In genomic region chr5:119327018-119327417, GRCh38 we compare ENCODE assay signal across 12 cellular contexts. TPM values are rescaled to one million over a fixed set of nuclear protein-coding genes. Genes with fewer than 3 reads are reported as not detected.
DNase-seq lines count a peak whose midpoint lies in the region; ATAC-seq and TF ChIP-seq lines count a peak whose summit lies in the region.
"Had no signal": no experiment of that assay in that cellular context is flagged by ENCODE, and none has a peak within 500 bp of the region (broad histone marks: within the 10 kb centered on the region; RNA-seq: fewer than 3 reads in every experiment).

No MANE protein-coding gene starts in this region.

- H3K9me3 Mint-ChIP-seq in H9, result no peaks in the 10 kb centered on the region
- no peaks in the 10 kb centered on the region for H3K9me3 Mint-ChIP-seq in stimulated activated memory B cell treated with anti-CD40 and anti-IgM and Interleukin-4, amounts not matched to agents 10 μg/mL and 1 μg/mL and 100 μg/mL, for 72 hours

- H4K20me1 ChIP-seq in H9 (ENCODE audit: control insufficient read depth, insufficient read depth, insufficient read length), result no peaks in the 10 kb centered on the region

- no peak overlapping the region for H2BK12ac ChIP-seq in H9 (ENCODE audit: insufficient read length, low read depth, low read length)

- no CpG with 5 or more reads among the region's 5 CpGs for WGBS in H9 (ENCODE audit: extremely low coverage, insufficient read length, low lambda C conversion rate)

- no peak overlapping the region for H3K18ac ChIP-seq in H9 (ENCODE audit: insufficient read length, low read depth, low read length)

- no peaks in the 10 kb centered on the region for H3K9me3 ChIP-seq in H9 (ENCODE audit: control insufficient read depth, low read depth, low read length)
- H3K9me3 ChIP-seq: psoas muscle had no signal

- no peaks in the 10 kb centered on the region for H3K36me3 Mint-ChIP-seq in H9 (ENCODE audit: insufficient read depth in 1 of 3, low read depth in 3 of 3)
- peaks cover 15% of the 10 kb centered on the region for H3K36me3 Mint-ChIP-seq in stimulated activated memory B cell treated with anti-CD40 and anti-IgM and Interleukin-4, amounts not matched to agents 10 μg/mL and 1 μg/mL and 100 μg/mL, for 72 hours

- no peak overlapping the region for H2AFZ ChIP-seq in H9 (ENCODE audit: low read length)

- no peak overlapping the region for H3K23ac ChIP-seq in H9 (ENCODE audit: insufficient read length, low read depth, low read length)

- TF ChIP-seq CTCF in H9 (conservative IDR thresholded peaks at IDR 0.05) (no peak), fibroblast of mammary gland (conservative IDR thresholded peaks at IDR 0.05; ENCODE audit: control insufficient read depth, insufficient read depth, low read depth, low read length) (no peak)

- no peak overlapping the region for H4K8ac ChIP-seq in H9 (replicated peaks; ENCODE audit: insufficient read length, low read depth, low read length)

- H3K79me1 ChIP-seq in H9 (ENCODE audit: insufficient read depth, low read depth, low read length, poor library complexity, severe bottlenecking), result no peaks in the 10 kb centered on the region

- H3K27ac ChIP-seq in H9 (ENCODE audit: insufficient read length, low read depth, low read length), result no peak overlapping the region
- H3K27ac ChIP-seq: psoas muscle had no signal

- no peaks in the 10 kb centered on the region for H3K23me2 ChIP-seq in H9 (ENCODE audit: insufficient read length, low read depth, low read length, poor library complexity, severe bottlenecking)

- no peak overlapping the region for H2BK5ac ChIP-seq in H9 (ENCODE audit: insufficient read length, low read length)

- no peak overlapping the region for H2BK15ac ChIP-seq in H9 (ENCODE audit: low read depth, low read length)

- H3K4me2 ChIP-seq in H9 (ENCODE audit: insufficient read depth, insufficient read length, low read length), result no peak overlapping the region

- H3K14ac ChIP-seq in H9 (ENCODE audit: insufficient read depth, low read length), result no peak overlapping the region

- no peak overlapping the region for H3K4ac ChIP-seq in H9 (ENCODE audit: low read depth, low read length)

- peaks cover 57 to 59% of the 10 kb centered on the region in 2 experiments for H3K4me1 Mint-ChIP-seq in H9
- peaks cover 77% of the 10 kb centered on the region for H3K4me1 Mint-ChIP-seq in stimulated activated memory B cell treated with anti-CD40 and anti-IgM and Interleukin-4, amounts not matched to agents 10 μg/mL and 1 μg/mL and 100 μg/mL, for 72 hours

- H4K91ac ChIP-seq in H9 (ENCODE audit: insufficient read length, low read depth, low read length), result no peak overlapping the region

- H3K27me3 Mint-ChIP-seq in H9 (ENCODE audit: low read depth), result no peaks in the 10 kb centered on the region
- no peaks in the 10 kb centered on the region for H3K27me3 Mint-ChIP-seq in stimulated activated memory B cell treated with anti-CD40 and anti-IgM and Interleukin-4, amounts not matched to agents 10 μg/mL and 1 μg/mL and 100 μg/mL, for 72 hours

- no peak overlapping the region for H3K56ac ChIP-seq in H9 (ENCODE audit: insufficient read length, low read depth, low read length)

- H3K4me3 ChIP-seq in fibroblast of mammary gland (ENCODE audit: control insufficient read depth, low read depth, low read length), result no peak overlapping the region
- H3K4me3 ChIP-seq: psoas muscle had no signal

- no peak overlapping the region for H4K5ac ChIP-seq in H9 (ENCODE audit: insufficient read length, low read depth, low read length)

- no peak for DNase-seq in H9
- peak; percentile 39 to 54 for DNase-seq in activated CD4-positive, alpha-beta T cell treated with anti-CD3 and anti-CD28 coated beads, Interleukin-2, amount 50 U/mL, for 4 hours
- peak; percentile 76 for DNase-seq in fibroblast of mammary gland (ENCODE audit: low read depth)
- no peak for DNase-seq in DMS53 (lab: John Stamatoyannopoulos, UW)
- DNase-seq in SIG-M5 (lab: John Stamatoyannopoulos, UW), result no peak
- no peak for DNase-seq in cortex of kidney (lab: John Stamatoyannopoulos, UW)
- DNase-seq: islet precursor cell, NCI-H2029 treated with DMSO at 0.1 percent for 48 hours, psoas muscle, SHP77 treated with DMSO at 0.1 percent for 48 hours had no signal

- H2BK20ac ChIP-seq in H9 (ENCODE audit: low read depth, low read length, poor library complexity, severe bottlenecking), result no peak overlapping the region

- 0 out of 5 replicates have a peak overlapping the region, but pooled peaks of 1 of the 2 experiments have one; percentile 17 for H3K4me3 Mint-ChIP-seq in H9
- no peak overlapping the region for H3K4me3 Mint-ChIP-seq in stimulated activated memory B cell treated with anti-CD40 and anti-IgM and Interleukin-4, amounts not matched to agents 10 μg/mL and 1 μg/mL and 100 μg/mL, for 72 hours

- H3K4me1 ChIP-seq in H9 (ENCODE audit: insufficient read depth, low read length), result peaks cover 5% of the 10 kb centered on the region
- H3K4me1 ChIP-seq: psoas muscle had no signal

- peak; percentile 52 for ATAC-seq in stimulated activated memory B cell treated with anti-CD40 and anti-IgM and Interleukin-4, amounts not matched to agents 10 μg/mL and 1 μg/mL and 100 μg/mL, for 72 hours
- ATAC-seq in GM18520 (IDR thresholded peaks at IDR 0.05; ENCODE audit: unreplicated experiment), result no peak
- ATAC-seq: psoas muscle had no signal

- H3K79me2 ChIP-seq in H9 (ENCODE audit: insufficient read depth, low read length), result no peaks in the 10 kb centered on the region

- H2AK5ac ChIP-seq in H9 (ENCODE audit: insufficient read length, low read length), result no peak overlapping the region

- no peak overlapping the region for H2BK120ac ChIP-seq in H9 (ENCODE audit: low read depth, low read length, poor library complexity, severe bottlenecking)

- peak overlapping the region in 2 of 3 experiments; percentile 13 to 66; a peak in 2 of 7 replicates for H3K27ac Mint-ChIP-seq in H9
- H3K27ac Mint-ChIP-seq in stimulated activated memory B cell treated with anti-CD40 and anti-IgM and Interleukin-4, amounts not matched to agents 10 μg/mL and 1 μg/mL and 100 μg/mL, for 72 hours, result peak overlapping the region; percentile 84

- H3T11ph ChIP-seq in H9 (ENCODE audit: low read length), result no peak overlapping the region

- H3K9ac ChIP-seq in H9 (ENCODE audit: extremely low read depth, insufficient read length, low read length), result no peak overlapping the region

- H3K27me3 ChIP-seq in H9 (ENCODE audit: insufficient read depth, low read length), result no peaks in the 10 kb centered on the region

RNA-seq across cellular contexts. Expression of gene TNFAIP8, which starts 28.8 kb away (rescaled TPM):
- 7.3 and 8.1 TPM in 2 replicates for total RNA-seq in H9 (2021)

Comparison
In these comparisons a context has a peak if more than half of its experiments do, and no peak if none do; other contexts are left out.
1. DNase-seq: peak in activated CD4-positive, alpha-beta T cell treated with anti-CD3 and anti-CD28 coated beads, Interleukin-2, amount 50 U/mL, for 4 hours (2 of 2) and fibroblast of mammary gland (single experiment); none in H9 (single experiment), DMS53 (single experiment), SIG-M5 (single experiment) and cortex of kidney (single experiment).